Comparison of ENCODE assay signal across 1 cellular context in genomic region chr6:52545050-52545843, GRCh38.
A peak's percentile ranks its signal among the peaks of the same experiment; 100 is the strongest.
TF ChIP-seq lines count a peak whose summit lies in the region.

No MANE protein-coding gene starts in this region.

TF ChIP-seq in HepG2, 621 proteins besides CTCF, POLR2A, EP300 and RAD21 (continued from another document):
- TF ChIP-seq ZNF646 (CRISPR knock-in tag; IDR thresholded peaks at IDR 0.05) (no peak), MEIS2 (CRISPR knock-in tag; IDR thresholded peaks at IDR 0.05) (peak; percentile 54; the same call in 1 of the 2 replicates), ZBTB37 (CRISPR knock-in tag; IDR thresholded peaks at IDR 0.05) (peak; percentile 51; the same call in 1 of the 2 replicates), ZNF609 (CRISPR knock-in tag; IDR thresholded peaks at IDR 0.05; ENCODE audit: borderline replicate concordance) (0 out of 2 replicates have a peak, but pooled peaks have one; percentile 46), BRD4 (CRISPR knock-in tag; IDR thresholded peaks at IDR 0.05) (peak; percentile 34; the same call in 1 of the 2 replicates), TFAP4 (IDR thresholded peaks at IDR 0.05; ENCODE audit: borderline replicate concordance, low read depth) (0 out of 2 replicates have a peak, but pooled peaks have one; percentile 18), ZNF431 (CRISPR knock-in tag; IDR thresholded peaks at IDR 0.05; ENCODE audit: borderline replicate concordance, low read depth) (no peak), ZNF232 (CRISPR knock-in tag; IDR thresholded peaks at IDR 0.05; ENCODE audit: borderline replicate concordance) (0 out of 2 replicates have a peak, but pooled peaks have one; percentile 26), ZNF773 (CRISPR knock-in tag; IDR thresholded peaks at IDR 0.05; ENCODE audit: borderline replicate concordance) (no peak), HNF4G (IDR thresholded peaks at IDR 0.05; ENCODE audit: borderline replicate concordance, low read depth, low read length) (peak; percentile 12), HNF4G (CRISPR knock-in tag; IDR thresholded peaks at IDR 0.05; ENCODE audit: borderline replicate concordance, low read depth) (peak; percentile 44), FOXA1 (IDR thresholded peaks at IDR 0.05) (no peak), FOXA1 (CRISPR knock-in tag; IDR thresholded peaks at IDR 0.05) (peak; percentile 27), NPAS2 (CRISPR knock-in tag; IDR thresholded peaks at IDR 0.05; ENCODE audit: borderline replicate concordance) (no peak), ZBTB46 (CRISPR knock-in tag; IDR thresholded peaks at IDR 0.05; ENCODE audit: borderline replicate concordance) (0 out of 2 replicates have a peak, but pooled peaks have one; percentile 70), ZNF713 (CRISPR knock-in tag; IDR thresholded peaks at IDR 0.05) (0 out of 2 replicates have a peak, but pooled peaks have one; percentile 74)
TF ChIP-seq in HepG2: peak in this region for 91.
